ENCODE assay signal across 1 cellular context in the genomic region with DNA sequence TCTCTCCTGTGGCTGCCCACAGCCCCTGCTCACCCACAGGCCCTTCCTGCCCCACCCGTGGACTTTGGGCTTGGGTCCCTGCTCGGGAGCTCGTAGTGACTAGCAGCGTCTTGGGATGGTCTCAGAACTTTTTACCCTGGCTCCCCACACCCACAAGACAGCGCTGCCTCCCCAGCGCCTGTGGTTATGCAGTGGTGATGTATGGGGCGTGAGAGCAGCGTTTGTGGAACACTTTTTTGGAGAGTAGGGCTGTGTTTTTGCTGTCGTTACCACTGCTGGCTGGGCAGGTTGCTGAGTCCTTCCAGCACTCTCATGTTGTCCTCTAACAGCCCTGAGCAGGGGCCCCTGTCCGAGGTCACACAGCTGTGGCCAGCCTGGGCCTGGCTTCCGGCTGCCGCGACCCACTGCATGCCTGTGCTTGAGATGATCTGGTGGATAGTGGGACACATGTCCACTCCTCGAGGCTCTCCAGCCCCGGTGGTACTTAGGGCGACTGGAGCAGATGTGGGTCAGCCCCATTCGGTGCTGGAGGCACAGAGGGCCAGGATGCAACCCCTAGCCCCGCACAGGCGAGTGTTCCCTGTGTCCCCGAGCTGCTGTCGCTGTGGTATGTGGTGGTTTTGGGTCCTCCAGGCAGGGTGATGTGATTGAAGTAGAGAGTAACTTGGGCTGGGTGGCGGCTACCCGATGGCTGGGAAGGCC.
A peak's percentile ranks its signal among the peaks of the same experiment; 100 is the strongest.
TF ChIP-seq lines count a peak whose summit lies in the region.

No MANE protein-coding gene starts in this region.

TF ChIP-seq in GM12878, 131 proteins besides CTCF, POLR2A, EP300 and RAD21 (continued from another document):
- TF ChIP-seq, protein P1, sequence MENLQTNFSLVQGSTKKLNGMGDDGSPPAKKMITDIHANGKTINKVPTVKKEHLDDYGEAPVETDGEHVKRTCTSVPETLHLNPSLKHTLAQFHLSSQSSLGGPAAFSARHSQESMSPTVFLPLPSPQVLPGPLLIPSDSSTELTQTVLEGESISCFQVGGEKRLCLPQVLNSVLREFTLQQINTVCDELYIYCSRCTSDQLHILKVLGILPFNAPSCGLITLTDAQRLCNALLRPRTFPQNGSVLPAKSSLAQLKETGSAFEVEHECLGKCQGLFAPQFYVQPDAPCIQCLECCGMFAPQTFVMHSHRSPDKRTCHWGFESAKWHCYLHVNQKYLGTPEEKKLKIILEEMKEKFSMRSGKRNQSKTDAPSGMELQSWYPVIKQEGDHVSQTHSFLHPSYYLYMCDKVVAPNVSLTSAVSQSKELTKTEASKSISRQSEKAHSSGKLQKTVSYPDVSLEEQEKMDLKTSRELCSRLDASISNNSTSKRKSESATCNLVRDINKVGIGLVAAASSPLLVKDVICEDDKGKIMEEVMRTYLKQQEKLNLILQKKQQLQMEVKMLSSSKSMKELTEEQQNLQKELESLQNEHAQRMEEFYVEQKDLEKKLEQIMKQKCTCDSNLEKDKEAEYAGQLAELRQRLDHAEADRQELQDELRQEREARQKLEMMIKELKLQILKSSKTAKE (IDR thresholded peaks at IDR 0.05; ENCODE audit: low read depth, poor library complexity, severe bottlenecking) = no peak
- TF ChIP-seq, protein P2, sequence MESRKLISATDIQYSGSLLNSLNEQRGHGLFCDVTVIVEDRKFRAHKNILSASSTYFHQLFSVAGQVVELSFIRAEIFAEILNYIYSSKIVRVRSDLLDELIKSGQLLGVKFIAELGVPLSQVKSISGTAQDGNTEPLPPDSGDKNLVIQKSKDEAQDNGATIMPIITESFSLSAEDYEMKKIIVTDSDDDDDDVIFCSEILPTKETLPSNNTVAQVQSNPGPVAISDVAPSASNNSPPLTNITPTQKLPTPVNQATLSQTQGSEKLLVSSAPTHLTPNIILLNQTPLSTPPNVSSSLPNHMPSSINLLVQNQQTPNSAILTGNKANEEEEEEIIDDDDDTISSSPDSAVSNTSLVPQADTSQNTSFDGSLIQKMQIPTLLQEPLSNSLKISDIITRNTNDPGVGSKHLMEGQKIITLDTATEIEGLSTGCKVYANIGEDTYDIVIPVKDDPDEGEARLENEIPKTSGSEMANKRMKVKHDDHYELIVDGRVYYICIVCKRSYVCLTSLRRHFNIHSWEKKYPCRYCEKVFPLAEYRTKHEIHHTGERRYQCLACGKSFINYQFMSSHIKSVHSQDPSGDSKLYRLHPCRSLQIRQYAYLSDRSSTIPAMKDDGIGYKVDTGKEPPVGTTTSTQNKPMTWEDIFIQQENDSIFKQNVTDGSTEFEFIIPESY (IDR thresholded peaks at IDR 0.05) = no peak
- TF ChIP-seq ASH2L (IDR thresholded peaks at IDR 0.05; ENCODE audit: borderline replicate concordance, low read depth) = no peak
- no peak for TF ChIP-seq CUX1 (IDR thresholded peaks at IDR 0.05; ENCODE audit: insufficient replicate concordance, low read depth, low read length)
- TF ChIP-seq CBX5 (IDR thresholded peaks at IDR 0.05; ENCODE audit: low read depth) = no peak
- TF ChIP-seq HDGF (IDR thresholded peaks at IDR 0.05) = peak; percentile 78
- no peak for TF ChIP-seq TCF12 (IDR thresholded peaks at IDR 0.05; ENCODE audit: low read depth, low read length)
- no peak for TF ChIP-seq EGR1 (IDR thresholded peaks at IDR 0.05; ENCODE audit: borderline replicate concordance in 1 of 2, low read depth in 2 of 2, low read length in 2 of 2)
- TF ChIP-seq MLLT1 (IDR thresholded peaks at IDR 0.05) = 0 out of 2 replicates have a peak, but pooled peaks have one; percentile 24
- TF ChIP-seq CREM (IDR thresholded peaks at IDR 0.05; ENCODE audit: low read depth) = no peak
- 0 out of 2 replicates have a peak, but pooled peaks have one; percentile 25 for TF ChIP-seq ZNF207 (IDR thresholded peaks at IDR 0.05; ENCODE audit: borderline replicate concordance)
- TF ChIP-seq ZZZ3 (IDR thresholded peaks at IDR 0.05; ENCODE audit: control insufficient read depth, insufficient read length, low read depth) = no peak
- peak; percentile 43 for TF ChIP-seq RUNX3 (IDR thresholded peaks at IDR 0.05; ENCODE audit: low read length)
